1 cellular context compared by ENCODE assay signal in genomic region chr15:67254238-67255175, GRCh38.
TF ChIP-seq lines count a peak whose summit lies in the region.

Gene AAGAB, minus strand, starts transcription at chr15:67254661. Its CDS starts 30 bp downstream, at chr15:67254631.
Gene IQCH, plus strand, starts transcription at chr15:67254786. Its CDS starts 111 bp downstream, at chr15:67254897.

TF ChIP-seq in K562, 482 proteins besides CTCF, POLR2A, EP300 and RAD21 (continued from another document and continues in another):
- TF ChIP-seq, protein P1, sequence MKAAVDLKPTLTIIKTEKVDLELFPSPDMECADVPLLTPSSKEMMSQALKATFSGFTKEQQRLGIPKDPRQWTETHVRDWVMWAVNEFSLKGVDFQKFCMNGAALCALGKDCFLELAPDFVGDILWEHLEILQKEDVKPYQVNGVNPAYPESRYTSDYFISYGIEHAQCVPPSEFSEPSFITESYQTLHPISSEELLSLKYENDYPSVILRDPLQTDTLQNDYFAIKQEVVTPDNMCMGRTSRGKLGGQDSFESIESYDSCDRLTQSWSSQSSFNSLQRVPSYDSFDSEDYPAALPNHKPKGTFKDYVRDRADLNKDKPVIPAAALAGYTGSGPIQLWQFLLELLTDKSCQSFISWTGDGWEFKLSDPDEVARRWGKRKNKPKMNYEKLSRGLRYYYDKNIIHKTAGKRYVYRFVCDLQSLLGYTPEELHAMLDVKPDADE (conservative IDR thresholded peaks at IDR 0.05; ENCODE audit: control insufficient read depth, low read depth, low read length) = peak; percentile 78; the same call in 1 of the 2 replicates
- TF ChIP-seq LCOR (CRISPR knock-in tag; IDR thresholded peaks at IDR 0.05) (peak; percentile 74), PHF20 (IDR thresholded peaks at IDR 0.05; ENCODE audit: partially characterized antibody) (peak; percentile 84), ESRRA (IDR thresholded peaks at IDR 0.05; ENCODE audit: borderline replicate concordance, low read depth) (peak; percentile 67; the same call in 1 of the 2 replicates), ZNF174 (CRISPR knock-in tag; IDR thresholded peaks at IDR 0.05) (no peak), FOXK1 (CRISPR knock-in tag; IDR thresholded peaks at IDR 0.05; ENCODE audit: borderline replicate concordance) (0 out of 2 replicates have a peak, but pooled peaks have one; percentile 73), ZBTB17 (CRISPR knock-in tag; IDR thresholded peaks at IDR 0.05) (peak; percentile 66), ZNF384 (IDR thresholded peaks at IDR 0.05; ENCODE audit: low read depth, low read length) (peak; percentile 24; the same call in 1 of the 2 replicates), ATF7 (IDR thresholded peaks at IDR 0.05) (peak; percentile 100), ZNF583 (CRISPR knock-in tag; IDR thresholded peaks at IDR 0.05) (no peak), UBTF (IDR thresholded peaks at IDR 0.05; ENCODE audit: borderline replicate concordance in 1 of 2, low read depth in 2 of 2, low read length in 2 of 2) (peak; percentile 53 to 90; a peak in 1 of 4 replicates), HDAC3 (IDR thresholded peaks at IDR 0.05; ENCODE audit: borderline replicate concordance, partially characterized antibody) (peak; percentile 48), ZNF740 (CRISPR knock-in tag; IDR thresholded peaks at IDR 0.05) (no peak), ZNF740 (tag; IDR thresholded peaks at IDR 0.05) (no peak), CXXC5 (CRISPR knock-in tag; IDR thresholded peaks at IDR 0.05) (peak; percentile 96), L3MBTL2 (IDR thresholded peaks at IDR 0.05) (peak; percentile 92), MAZ (CRISPR knock-in tag; conservative IDR thresholded peaks at IDR 0.05 in 1 of 2, IDR thresholded peaks at IDR 0.05 in 1 of 2) (peak; percentile 74 to 75; a peak in 3 of 4 replicates), ZBED1 (IDR thresholded peaks at IDR 0.05) (0 out of 2 replicates have a peak, but pooled peaks have one; percentile 53), RHOXF2B (CRISPR knock-in tag; conservative IDR thresholded peaks at IDR 0.05) (no peak), XRCC5 (IDR thresholded peaks at IDR 0.05; ENCODE audit: low read depth, low read length) (no peak; the same call in 1 of the 2 replicates), TAF1 (IDR thresholded peaks at IDR 0.05; ENCODE audit: control insufficient read depth, extremely low read depth, insufficient read depth, low read length, severe bottlenecking) (peak; percentile 92), ELF4 (CRISPR knock-in tag; IDR thresholded peaks at IDR 0.05) (0 out of 2 replicates have a peak, but pooled peaks have one; percentile 13), BMI1 (IDR thresholded peaks at IDR 0.05; ENCODE audit: low read length) (peak; percentile 94), AFF4 (CRISPR knock-in tag; IDR thresholded peaks at IDR 0.05) (no peak), HBP1 (CRISPR knock-in tag; IDR thresholded peaks at IDR 0.05) (no peak), ZNF143 (CRISPR knock-in tag; IDR thresholded peaks at IDR 0.05) (peak; percentile 25; the same call in 1 of the 2 replicates), HNRNPLL (IDR thresholded peaks at IDR 0.05; ENCODE audit: low read depth, low read length, poor library complexity, severe bottlenecking) (peak; percentile 98), PHF8 (IDR thresholded peaks at IDR 0.05; ENCODE audit: borderline replicate concordance, low read length) (peak; percentile 94; the same call in 1 of the 2 replicates), TBL1XR1 (IDR thresholded peaks at IDR 0.05; ENCODE audit: low read length in 2 of 2) (peak; percentile 8 to 47; a peak in 1 of 4 replicates)
- TF ChIP-seq, protein P2, sequence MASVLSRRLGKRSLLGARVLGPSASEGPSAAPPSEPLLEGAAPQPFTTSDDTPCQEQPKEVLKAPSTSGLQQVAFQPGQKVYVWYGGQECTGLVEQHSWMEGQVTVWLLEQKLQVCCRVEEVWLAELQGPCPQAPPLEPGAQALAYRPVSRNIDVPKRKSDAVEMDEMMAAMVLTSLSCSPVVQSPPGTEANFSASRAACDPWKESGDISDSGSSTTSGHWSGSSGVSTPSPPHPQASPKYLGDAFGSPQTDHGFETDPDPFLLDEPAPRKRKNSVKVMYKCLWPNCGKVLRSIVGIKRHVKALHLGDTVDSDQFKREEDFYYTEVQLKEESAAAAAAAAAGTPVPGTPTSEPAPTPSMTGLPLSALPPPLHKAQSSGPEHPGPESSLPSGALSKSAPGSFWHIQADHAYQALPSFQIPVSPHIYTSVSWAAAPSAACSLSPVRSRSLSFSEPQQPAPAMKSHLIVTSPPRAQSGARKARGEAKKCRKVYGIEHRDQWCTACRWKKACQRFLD (CRISPR knock-in tag; IDR thresholded peaks at IDR 0.05) = peak; percentile 95
- TF ChIP-seq, protein P3, sequence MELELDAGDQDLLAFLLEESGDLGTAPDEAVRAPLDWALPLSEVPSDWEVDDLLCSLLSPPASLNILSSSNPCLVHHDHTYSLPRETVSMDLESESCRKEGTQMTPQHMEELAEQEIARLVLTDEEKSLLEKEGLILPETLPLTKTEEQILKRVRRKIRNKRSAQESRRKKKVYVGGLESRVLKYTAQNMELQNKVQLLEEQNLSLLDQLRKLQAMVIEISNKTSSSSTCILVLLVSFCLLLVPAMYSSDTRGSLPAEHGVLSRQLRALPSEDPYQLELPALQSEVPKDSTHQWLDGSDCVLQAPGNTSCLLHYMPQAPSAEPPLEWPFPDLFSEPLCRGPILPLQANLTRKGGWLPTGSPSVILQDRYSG (tag; conservative IDR thresholded peaks at IDR 0.05; ENCODE audit: low read depth) = no peak
- TF ChIP-seq, protein P4, sequence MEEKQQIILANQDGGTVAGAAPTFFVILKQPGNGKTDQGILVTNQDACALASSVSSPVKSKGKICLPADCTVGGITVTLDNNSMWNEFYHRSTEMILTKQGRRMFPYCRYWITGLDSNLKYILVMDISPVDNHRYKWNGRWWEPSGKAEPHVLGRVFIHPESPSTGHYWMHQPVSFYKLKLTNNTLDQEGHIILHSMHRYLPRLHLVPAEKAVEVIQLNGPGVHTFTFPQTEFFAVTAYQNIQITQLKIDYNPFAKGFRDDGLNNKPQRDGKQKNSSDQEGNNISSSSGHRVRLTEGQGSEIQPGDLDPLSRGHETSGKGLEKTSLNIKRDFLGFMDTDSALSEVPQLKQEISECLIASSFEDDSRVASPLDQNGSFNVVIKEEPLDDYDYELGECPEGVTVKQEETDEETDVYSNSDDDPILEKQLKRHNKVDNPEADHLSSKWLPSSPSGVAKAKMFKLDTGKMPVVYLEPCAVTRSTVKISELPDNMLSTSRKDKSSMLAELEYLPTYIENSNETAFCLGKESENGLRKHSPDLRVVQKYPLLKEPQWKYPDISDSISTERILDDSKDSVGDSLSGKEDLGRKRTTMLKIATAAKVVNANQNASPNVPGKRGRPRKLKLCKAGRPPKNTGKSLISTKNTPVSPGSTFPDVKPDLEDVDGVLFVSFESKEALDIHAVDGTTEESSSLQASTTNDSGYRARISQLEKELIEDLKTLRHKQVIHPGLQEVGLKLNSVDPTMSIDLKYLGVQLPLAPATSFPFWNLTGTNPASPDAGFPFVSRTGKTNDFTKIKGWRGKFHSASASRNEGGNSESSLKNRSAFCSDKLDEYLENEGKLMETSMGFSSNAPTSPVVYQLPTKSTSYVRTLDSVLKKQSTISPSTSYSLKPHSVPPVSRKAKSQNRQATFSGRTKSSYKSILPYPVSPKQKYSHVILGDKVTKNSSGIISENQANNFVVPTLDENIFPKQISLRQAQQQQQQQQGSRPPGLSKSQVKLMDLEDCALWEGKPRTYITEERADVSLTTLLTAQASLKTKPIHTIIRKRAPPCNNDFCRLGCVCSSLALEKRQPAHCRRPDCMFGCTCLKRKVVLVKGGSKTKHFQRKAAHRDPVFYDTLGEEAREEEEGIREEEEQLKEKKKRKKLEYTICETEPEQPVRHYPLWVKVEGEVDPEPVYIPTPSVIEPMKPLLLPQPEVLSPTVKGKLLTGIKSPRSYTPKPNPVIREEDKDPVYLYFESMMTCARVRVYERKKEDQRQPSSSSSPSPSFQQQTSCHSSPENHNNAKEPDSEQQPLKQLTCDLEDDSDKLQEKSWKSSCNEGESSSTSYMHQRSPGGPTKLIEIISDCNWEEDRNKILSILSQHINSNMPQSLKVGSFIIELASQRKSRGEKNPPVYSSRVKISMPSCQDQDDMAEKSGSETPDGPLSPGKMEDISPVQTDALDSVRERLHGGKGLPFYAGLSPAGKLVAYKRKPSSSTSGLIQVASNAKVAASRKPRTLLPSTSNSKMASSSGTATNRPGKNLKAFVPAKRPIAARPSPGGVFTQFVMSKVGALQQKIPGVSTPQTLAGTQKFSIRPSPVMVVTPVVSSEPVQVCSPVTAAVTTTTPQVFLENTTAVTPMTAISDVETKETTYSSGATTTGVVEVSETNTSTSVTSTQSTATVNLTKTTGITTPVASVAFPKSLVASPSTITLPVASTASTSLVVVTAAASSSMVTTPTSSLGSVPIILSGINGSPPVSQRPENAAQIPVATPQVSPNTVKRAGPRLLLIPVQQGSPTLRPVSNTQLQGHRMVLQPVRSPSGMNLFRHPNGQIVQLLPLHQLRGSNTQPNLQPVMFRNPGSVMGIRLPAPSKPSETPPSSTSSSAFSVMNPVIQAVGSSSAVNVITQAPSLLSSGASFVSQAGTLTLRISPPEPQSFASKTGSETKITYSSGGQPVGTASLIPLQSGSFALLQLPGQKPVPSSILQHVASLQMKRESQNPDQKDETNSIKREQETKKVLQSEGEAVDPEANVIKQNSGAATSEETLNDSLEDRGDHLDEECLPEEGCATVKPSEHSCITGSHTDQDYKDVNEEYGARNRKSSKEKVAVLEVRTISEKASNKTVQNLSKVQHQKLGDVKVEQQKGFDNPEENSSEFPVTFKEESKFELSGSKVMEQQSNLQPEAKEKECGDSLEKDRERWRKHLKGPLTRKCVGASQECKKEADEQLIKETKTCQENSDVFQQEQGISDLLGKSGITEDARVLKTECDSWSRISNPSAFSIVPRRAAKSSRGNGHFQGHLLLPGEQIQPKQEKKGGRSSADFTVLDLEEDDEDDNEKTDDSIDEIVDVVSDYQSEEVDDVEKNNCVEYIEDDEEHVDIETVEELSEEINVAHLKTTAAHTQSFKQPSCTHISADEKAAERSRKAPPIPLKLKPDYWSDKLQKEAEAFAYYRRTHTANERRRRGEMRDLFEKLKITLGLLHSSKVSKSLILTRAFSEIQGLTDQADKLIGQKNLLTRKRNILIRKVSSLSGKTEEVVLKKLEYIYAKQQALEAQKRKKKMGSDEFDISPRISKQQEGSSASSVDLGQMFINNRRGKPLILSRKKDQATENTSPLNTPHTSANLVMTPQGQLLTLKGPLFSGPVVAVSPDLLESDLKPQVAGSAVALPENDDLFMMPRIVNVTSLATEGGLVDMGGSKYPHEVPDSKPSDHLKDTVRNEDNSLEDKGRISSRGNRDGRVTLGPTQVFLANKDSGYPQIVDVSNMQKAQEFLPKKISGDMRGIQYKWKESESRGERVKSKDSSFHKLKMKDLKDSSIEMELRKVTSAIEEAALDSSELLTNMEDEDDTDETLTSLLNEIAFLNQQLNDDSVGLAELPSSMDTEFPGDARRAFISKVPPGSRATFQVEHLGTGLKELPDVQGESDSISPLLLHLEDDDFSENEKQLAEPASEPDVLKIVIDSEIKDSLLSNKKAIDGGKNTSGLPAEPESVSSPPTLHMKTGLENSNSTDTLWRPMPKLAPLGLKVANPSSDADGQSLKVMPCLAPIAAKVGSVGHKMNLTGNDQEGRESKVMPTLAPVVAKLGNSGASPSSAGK (IDR thresholded peaks at IDR 0.05) = peak; percentile 82
